In genomic region chr12:26654623-26655022, GRCh38 we compare ENCODE assay signal across 29 cellular contexts.
"Had no signal": no experiment of that assay in that cellular context is flagged by ENCODE, and none has a peak within 500 bp of the region (broad histone marks: within the 10 kb centered on the region; RNA-seq: fewer than 3 reads in every experiment).

No MANE protein-coding gene starts in this region.

- H3K4me3 Mint-ChIP-seq: dendritic cell treated with granulocyte-macrophage colony-stimulating factor and Interleukin-4, amounts not matched to agents 40 ng/mL and 50 ng/mL, for 4 days; naive thymus-derived CD4-positive, alpha-beta T cell; nephron progenitor cell; stimulated activated memory B cell treated with anti-CD40 and anti-IgM and Interleukin-4, amounts not matched to agents 10 μg/mL and 1 μg/mL and 100 μg/mL, for 72 hours had no signal

- H3K27ac Mint-ChIP-seq: dendritic cell treated with granulocyte-macrophage colony-stimulating factor and Interleukin-4, amounts not matched to agents 40 ng/mL and 50 ng/mL, for 4 days; naive thymus-derived CD4-positive, alpha-beta T cell; nephron progenitor cell; stimulated activated memory B cell treated with anti-CD40 and anti-IgM and Interleukin-4, amounts not matched to agents 10 μg/mL and 1 μg/mL and 100 μg/mL, for 72 hours had no signal

- ATAC-seq: left lung; naive thymus-derived CD4-positive, alpha-beta T cell; psoas muscle; stimulated activated memory B cell treated with anti-CD40 and anti-IgM and Interleukin-4, amounts not matched to agents 10 μg/mL and 1 μg/mL and 100 μg/mL, for 72 hours; stimulated activated naive CD8-positive, alpha-beta T cell treated with anti-CD3 and anti-CD28 coated beads, Interleukin-15, Interleukin-2, amounts not matched to agents 100 U/mL and 50 U/mL, for 24 hours; upper lobe of right lung had no signal

- H3K4me3 ChIP-seq: colonic mucosa, esophagus squamous epithelium, left lung, ovary, psoas muscle, skin epidermis, spleen, thoracic aorta, tibial nerve, upper lobe of right lung, uterus had no signal

- H3K9me3 ChIP-seq: colonic mucosa, esophagus squamous epithelium, ovary, psoas muscle, thoracic aorta, upper lobe of right lung, uterus had no signal

- DNase-seq: colonic mucosa; effector CD8-positive, alpha-beta T cell; esophagus squamous epithelium; foreskin melanocyte; glutamatergic neuron; hypothalamus; kidney; left lung; mesendoderm; midbrain; naive thymus-derived CD4-positive, alpha-beta T cell; nephron progenitor cell; occipital lobe; ovary; posterior cingulate gyrus; psoas muscle; right cardiac atrium; spleen; stimulated activated CD4-positive, alpha-beta T cell treated with anti-CD3 and anti-CD28 coated beads, Interleukin-4, amount 100 ng/mL, for 4 hours; stimulated activated naive CD8-positive, alpha-beta T cell treated with anti-CD3 and anti-CD28 coated beads, Interleukin-15, Interleukin-2, amounts not matched to agents 100 U/mL and 50 U/mL, for 24 hours; substantia nigra; upper lobe of right lung; uterus had no signal

- H3K4me1 Mint-ChIP-seq: nephron progenitor cell had no signal

- H3K4me1 ChIP-seq: colonic mucosa, esophagus squamous epithelium, left lung, psoas muscle, spleen, tibial nerve, upper lobe of right lung, uterus had no signal

- H3K27ac ChIP-seq: colonic mucosa, esophagus squamous epithelium, left lung, ovary, psoas muscle, skin epidermis, spleen, thoracic aorta, tibial nerve, upper lobe of right lung, uterus had no signal

- H3K27me3 Mint-ChIP-seq: dendritic cell treated with granulocyte-macrophage colony-stimulating factor and Interleukin-4, amounts not matched to agents 40 ng/mL and 50 ng/mL, for 4 days; naive thymus-derived CD4-positive, alpha-beta T cell; stimulated activated memory B cell treated with anti-CD40 and anti-IgM and Interleukin-4, amounts not matched to agents 10 μg/mL and 1 μg/mL and 100 μg/mL, for 72 hours had no signal

- H3K36me3 ChIP-seq: colonic mucosa, ovary, uterus had no signal

- H3K27me3 ChIP-seq: colonic mucosa, esophagus squamous epithelium, left lung, ovary, spleen, tibial nerve, upper lobe of right lung, uterus had no signal

- FAIRE-seq: endothelial cell of umbilical vein, kidney had no signal
